Comparison of ENCODE assay signal across 22 cellular contexts in the genomic region with DNA sequence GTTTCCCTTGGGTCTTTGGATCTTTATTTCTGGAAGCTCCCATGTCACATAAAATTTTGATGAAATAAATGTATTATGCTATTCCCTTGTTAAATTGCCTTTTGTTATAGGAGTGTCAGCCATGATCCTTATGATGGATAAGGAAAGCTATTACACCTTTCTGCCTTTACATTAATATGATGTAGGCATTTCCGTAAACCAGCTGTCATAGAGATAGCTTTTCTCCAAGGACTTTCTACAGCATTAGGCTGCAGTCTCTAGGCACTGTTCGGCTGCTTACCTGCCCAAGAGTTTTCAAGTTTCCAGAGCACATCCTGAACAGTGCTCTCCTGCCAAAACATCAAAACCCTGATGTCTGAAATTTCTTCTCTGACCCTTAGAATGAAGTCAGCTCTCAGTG.
"Had no signal": no experiment of that assay in that cellular context is flagged by ENCODE, and none has a peak within 500 bp of the region (broad histone marks: within the 10 kb centered on the region; RNA-seq: fewer than 3 reads in every experiment).

No MANE protein-coding gene starts in this region.

- H3K4me1 ChIP-seq: body of pancreas, foreskin keratinocyte, left lung, sigmoid colon, upper lobe of left lung had no signal

- H3K9me3 ChIP-seq: body of pancreas, left lung, sigmoid colon, upper lobe of left lung had no signal

- DNase-seq: activated CD4-positive, alpha-beta T cell treated with anti-CD3 and anti-CD28 coated beads for 4 hours; activated CD4-positive, alpha-beta T cell treated with anti-CD3 and anti-CD28 coated beads, Interleukin-2, amount 50 U/mL, for 48 hours; activated CD4-positive, CD25-positive, alpha-beta regulatory T cell; activated effector memory CD4-positive, alpha-beta T cell treated with anti-CD3 and anti-CD28 coated beads, Interleukin-2, amount 50 U/mL, for 16 hours; activated naive CD4-positive, alpha-beta T cell treated with anti-CD3 and anti-CD28 coated beads, Interleukin-2, amount 50 U/mL, for 16 hours; activated naive CD8-positive, alpha-beta T cell treated with anti-CD3 and anti-CD28 coated beads, Interleukin-2, amount 50 U/mL, for 24 hours; activated T-cell treated with anti-CD3 and anti-CD28 coated beads, Interleukin-2, amount 50 U/mL, for 72 hours; body of pancreas; caudate nucleus; effector CD8-positive, alpha-beta T cell; left lung; retina; sigmoid colon; stimulated activated CD4-positive, alpha-beta T cell treated with anti-CD3 and anti-CD28 coated beads, Interleukin-2, amount 100 ng/mL, for 48 hours; stimulated activated CD8-positive, alpha-beta memory T cell treated with anti-CD3 and anti-CD28 coated beads, Interleukin-4, amount 100 ng/mL, for 48 hours; stimulated activated naive CD4-positive, alpha-beta T cell; upper lobe of left lung had no signal

- H3K27me3 ChIP-seq: body of pancreas, foreskin keratinocyte, left lung, sigmoid colon, upper lobe of left lung had no signal

- H3K27me3 Mint-ChIP-seq: progenitor cell of endocrine pancreas had no signal

- H3K27ac Mint-ChIP-seq: activated naive CD8-positive, alpha-beta T cell treated with anti-CD3 and anti-CD28 coated beads, Interleukin-2, amount 50 U/mL, for 24 hours; activated T-cell treated with anti-CD3 and anti-CD28 coated beads, Interleukin-2, amount 50 U/mL, for 72 hours; nephron; progenitor cell of endocrine pancreas; T-helper 1 cell treated with Interleukin-12 subunit alpha and Interleukin-12 subunit beta and Interleukin-4 antibody, amounts not matched to agents 30 μg/mL and 1 μg/mL, for 36 hours had no signal

- H3K27ac ChIP-seq: body of pancreas, foreskin keratinocyte, left lung, sigmoid colon, upper lobe of left lung had no signal

- H3K4me1 Mint-ChIP-seq: activated naive CD8-positive, alpha-beta T cell treated with anti-CD3 and anti-CD28 coated beads, Interleukin-2, amount 50 U/mL, for 24 hours; nephron had no signal

- ATAC-seq: activated naive CD8-positive, alpha-beta T cell treated with anti-CD3 and anti-CD28 coated beads, Interleukin-2, amount 50 U/mL, for 24 hours; activated T-cell treated with anti-CD3 and anti-CD28 coated beads, Interleukin-2, amount 50 U/mL, for 72 hours; body of pancreas had no signal

- H3K4me3 Mint-ChIP-seq: activated naive CD8-positive, alpha-beta T cell treated with anti-CD3 and anti-CD28 coated beads, Interleukin-2, amount 50 U/mL, for 24 hours; activated T-cell treated with anti-CD3 and anti-CD28 coated beads, Interleukin-2, amount 50 U/mL, for 72 hours; nephron; T-helper 1 cell treated with Interleukin-12 subunit alpha and Interleukin-12 subunit beta and Interleukin-4 antibody, amounts not matched to agents 30 μg/mL and 1 μg/mL, for 36 hours had no signal

- H3K9me3 Mint-ChIP-seq: activated naive CD8-positive, alpha-beta T cell treated with anti-CD3 and anti-CD28 coated beads, Interleukin-2, amount 50 U/mL, for 24 hours; activated T-cell treated with anti-CD3 and anti-CD28 coated beads, Interleukin-2, amount 50 U/mL, for 72 hours; nephron; T-helper 1 cell treated with Interleukin-12 subunit alpha and Interleukin-12 subunit beta and Interleukin-4 antibody, amounts not matched to agents 30 μg/mL and 1 μg/mL, for 36 hours had no signal

- H3K4me3 ChIP-seq: body of pancreas, left lung, lung, sigmoid colon, upper lobe of left lung had no signal

- H3K36me3 ChIP-seq: left lung, sigmoid colon, upper lobe of left lung had no signal
